Comparison of ENCODE assay signal across 1 cellular context in the genomic region with DNA sequence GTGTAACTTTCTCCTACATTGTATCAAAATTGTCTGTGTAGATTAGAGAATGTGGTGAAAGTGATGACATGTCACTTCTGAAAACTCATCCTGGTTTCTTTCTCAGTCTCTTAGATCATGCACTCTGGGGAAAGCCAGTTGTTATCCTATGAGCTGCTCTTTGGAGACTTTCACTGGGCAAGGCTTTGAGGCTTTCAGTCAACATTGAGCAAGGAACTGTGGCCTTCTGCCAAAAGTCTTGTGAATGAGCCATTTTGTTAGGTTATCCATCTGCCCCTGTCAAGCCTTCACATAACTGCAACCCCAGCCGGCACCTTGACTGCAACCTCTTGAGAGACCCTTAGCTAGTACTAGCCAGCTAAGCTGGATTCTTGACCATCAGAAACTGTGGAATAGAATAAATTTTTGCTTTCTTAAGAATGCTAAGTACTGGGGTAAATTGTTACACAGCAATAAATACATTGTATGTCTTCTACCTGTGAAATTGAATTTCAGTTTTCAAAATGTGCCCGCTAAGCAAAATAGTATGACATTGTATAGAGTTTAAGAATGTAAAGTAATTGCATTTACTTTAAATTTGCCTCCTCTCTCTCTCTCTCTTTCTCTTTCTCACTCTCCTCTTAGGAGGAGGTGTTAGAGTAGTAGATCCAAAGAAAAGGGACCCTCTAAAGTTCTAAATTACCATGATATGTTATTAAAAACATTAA.
TF ChIP-seq lines count a peak whose summit lies in the region.

No MANE protein-coding gene starts in this region.

TF ChIP-seq in IMR-90, 13 proteins besides CTCF, POLR2A, EP300 and RAD21 (continued from another document):
- TF ChIP-seq, protein P1, sequence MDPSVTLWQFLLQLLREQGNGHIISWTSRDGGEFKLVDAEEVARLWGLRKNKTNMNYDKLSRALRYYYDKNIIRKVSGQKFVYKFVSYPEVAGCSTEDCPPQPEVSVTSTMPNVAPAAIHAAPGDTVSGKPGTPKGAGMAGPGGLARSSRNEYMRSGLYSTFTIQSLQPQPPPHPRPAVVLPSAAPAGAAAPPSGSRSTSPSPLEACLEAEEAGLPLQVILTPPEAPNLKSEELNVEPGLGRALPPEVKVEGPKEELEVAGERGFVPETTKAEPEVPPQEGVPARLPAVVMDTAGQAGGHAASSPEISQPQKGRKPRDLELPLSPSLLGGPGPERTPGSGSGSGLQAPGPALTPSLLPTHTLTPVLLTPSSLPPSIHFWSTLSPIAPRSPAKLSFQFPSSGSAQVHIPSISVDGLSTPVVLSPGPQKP (IDR thresholded peaks at IDR 0.05; ENCODE audit: borderline replicate concordance, low read depth, low read length): no peak
- TF ChIP-seq MAFK (IDR thresholded peaks at IDR 0.05; ENCODE audit: low read depth, low read length): peak; percentile 63
- TF ChIP-seq NFE2L2 (IDR thresholded peaks at IDR 0.05; ENCODE audit: low read depth, low read length): no peak
